In the genomic region with DNA sequence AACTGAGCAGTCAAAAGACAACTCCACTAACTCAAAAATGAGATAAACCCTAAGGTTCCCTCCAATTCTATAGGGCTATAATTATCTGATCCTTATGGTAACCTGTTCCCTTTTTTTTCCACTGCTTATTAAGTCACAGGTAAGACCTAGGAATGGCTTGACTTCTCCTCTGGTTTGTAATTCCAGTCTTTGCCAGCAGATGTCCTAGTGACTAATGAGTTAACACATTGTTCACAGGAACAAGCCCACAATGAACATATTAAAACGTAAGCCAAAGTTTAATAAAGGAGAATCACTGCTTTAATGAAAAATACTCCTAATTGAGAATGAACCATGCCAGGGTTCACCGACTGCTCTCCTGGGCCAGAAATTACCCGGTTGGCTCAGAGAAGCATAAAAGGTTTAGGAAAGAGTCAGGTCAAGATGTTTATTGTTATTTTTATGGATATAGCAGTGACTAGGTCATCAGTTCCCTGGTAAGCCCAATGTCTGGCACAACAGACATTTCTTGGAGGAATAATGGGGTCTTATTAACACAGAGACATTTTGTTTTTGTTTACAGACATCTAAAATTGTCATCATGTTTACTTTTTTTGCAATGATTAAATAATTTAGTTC, we compare ENCODE assay signal across 8 cellular contexts.
DNase-seq lines count a peak whose midpoint lies in the region; TF ChIP-seq lines count a peak whose summit lies in the region.

No MANE protein-coding gene starts in this region.

- intact Hi-C loops in A673 (cut with micrococcal nuclease; ENCODE audit: unreplicated experiment): loop anchor here (1.0 kb wide), 1 partner anchor 209 kb away; no protein-coding TSS in a partner anchor
- intact Hi-C loops in dorsolateral prefrontal cortex (cut with DNase I): loop anchor here (5.0 to 10.0 kb wide), 2 partner anchors 118 to 475 kb away; a partner anchor contains a TSS

- H3K9me3 ChIP-seq in A673 (ENCODE audit: low read depth, low read length, poor library complexity, severe bottlenecking): no peaks in the 10 kb centered on the region
- no peaks in the 10 kb centered on the region for H3K9me3 ChIP-seq in SU-DHL-6 (ENCODE audit: insufficient read depth, low read length)

- H3K79me2 ChIP-seq in SU-DHL-6 (ENCODE audit: insufficient read depth, low read length): no peaks in the 10 kb centered on the region

- H3K4me1 Mint-ChIP-seq in HFFc6 (ENCODE audit: low read depth) (no peaks in the 10 kb centered on the region; the same call in 1 of the 2 replicates), mesothelial cell of epicardium (peaks cover 2% of the 10 kb centered on the region)

- peak; percentile 66 for DNase-seq in A673 (ENCODE audit: low spot score)
- peak; percentile 38 for DNase-seq in GM03348 (ENCODE audit: low spot score)
- DNase-seq in HFFc6: peak; percentile 57
- DNase-seq in NCI-H1105 treated with DMSO at 0.1 percent for 48 hours (lab: John Stamatoyannopoulos, UW): peak; percentile 72
- peak in 2 of 10 donors; percentile 7 to 55 for DNase-seq in dorsolateral prefrontal cortex
- DNase-seq in mesothelial cell of epicardium (ENCODE audit: low spot score in 2 of 2, unreplicated experiment in 2 of 2): no peak
- DNase-seq in HuH-7 (ENCODE audit: low spot score): no peak

- no peak overlapping the region for H2AFZ ChIP-seq in SU-DHL-6 (ENCODE audit: low read depth, low read length, severe bottlenecking)

- no peaks in the 10 kb centered on the region for H3K9me2 ChIP-seq in SU-DHL-6 (replicated peaks; ENCODE audit: insufficient read depth, low read length)

- H3K4me3 Mint-ChIP-seq in HFFc6: no peak overlapping the region
- H3K4me3 Mint-ChIP-seq in mesothelial cell of epicardium: no peak overlapping the region

- H3K4me3 ChIP-seq in A673 (ENCODE audit: low read depth, low read length, poor library complexity, severe bottlenecking) (no peak overlapping the region), SU-DHL-6 (ENCODE audit: insufficient read depth, low read length, poor library complexity, severe bottlenecking) (no peak overlapping the region), dorsolateral prefrontal cortex (peak overlapping the region in 2 of 59 donors; percentile 15 to 21)

- H3K27ac ChIP-seq in A673 (ENCODE audit: low read depth, low read length, poor library complexity, severe bottlenecking) (no peak overlapping the region), SU-DHL-6 (ENCODE audit: low read depth, low read length) (no peak overlapping the region), dorsolateral prefrontal cortex (peak overlapping the region in 34 of 59 donors; percentile 3 to 91 (median 44))

- no peaks in the 10 kb centered on the region for H3F3A ChIP-seq in SU-DHL-6 (ENCODE audit: insufficient read depth)

- H3K9me3 Mint-ChIP-seq in HFFc6 (no peaks in the 10 kb centered on the region), mesothelial cell of epicardium (no peaks in the 10 kb centered on the region)

- H3K9ac ChIP-seq in SU-DHL-6 (ENCODE audit: low read length): no peak overlapping the region

- POLR2A ChIA-PET in A673 (lab: Charles Lee; ENCODE audit: low non-redundant PET): no interaction called here

- CTCF ChIA-PET in A673 (lab: Charles Lee): no interaction called here

- no peak overlapping the region for H3K4me2 ChIP-seq in SU-DHL-6 (ENCODE audit: low read depth, low read length, poor library complexity, severe bottlenecking)

- H3K27me3 Mint-ChIP-seq in HFFc6 (ENCODE audit: insufficient read depth): peaks cover 4% of the 10 kb centered on the region; the same call in 1 of the 2 replicates
- no peaks in the 10 kb centered on the region for H3K27me3 Mint-ChIP-seq in mesothelial cell of epicardium (ENCODE audit: low read depth)

- H3K36me3 ChIP-seq in A673 (ENCODE audit: insufficient read depth, low read length, poor library complexity, severe bottlenecking) (no peaks in the 10 kb centered on the region), SU-DHL-6 (ENCODE audit: low read length) (0 out of 2 replicates have a peak, but pooled peaks cover 2% of the 10 kb centered on the region)

- no TSS peak for BruUV-seq in A673 (replicated peaks; lab: Mats Ljungman, UMichigan)

- no peaks in the 10 kb centered on the region for H3K4me1 ChIP-seq in A673 (ENCODE audit: insufficient read depth, low read length, poor library complexity, severe bottlenecking)

- H4K20me1 ChIP-seq in SU-DHL-6 (ENCODE audit: low read depth, low read length): no peaks in the 10 kb centered on the region

- H3K36me3 Mint-ChIP-seq in HFFc6 (ENCODE audit: low read depth) (no peaks in the 10 kb centered on the region), mesothelial cell of epicardium (peaks cover 12% of the 10 kb centered on the region)

- H3K27me3 ChIP-seq in A673 (replicated peaks; ENCODE audit: insufficient read depth, low read depth, low read length, poor library complexity) (peaks cover 12% of the 10 kb centered on the region), SU-DHL-6 (ENCODE audit: low read length) (no peaks in the 10 kb centered on the region), dorsolateral prefrontal cortex (no peaks in the 10 kb centered on the region)

- peak; percentile 71 for TF ChIP-seq CTCF in A673 (conservative IDR thresholded peaks at IDR 0.05; ENCODE audit: low read depth, low read length)
- TF ChIP-seq CTCF in HFFc6 (IDR thresholded peaks at IDR 0.05): peak; percentile 83
- TF ChIP-seq CTCF in SU-DHL-6 (IDR thresholded peaks at IDR 0.05; ENCODE audit: insufficient read depth, low read length, poor library complexity, severe bottlenecking): peak; percentile 75
- peak; percentile 43 to 90 (median 80) for TF ChIP-seq CTCF in dorsolateral prefrontal cortex (IDR thresholded peaks at IDR 0.05 in 54 of 56, conservative IDR thresholded peaks at IDR 0.05 in 2 of 56; ENCODE audit: low read depth in 1 of 56, partially characterized antibody in 56 of 56)
- TF ChIP-seq CTCF in mesothelial cell of epicardium (IDR thresholded peaks at IDR 0.05; ENCODE audit: unreplicated experiment): peak; percentile 76

- H3K27ac Mint-ChIP-seq in HFFc6 (no peak overlapping the region), mesothelial cell of epicardium (no peak overlapping the region)

Comparison
In these comparisons a context has a peak if more than half of its experiments do, and no peak if none do; other contexts are left out.
1. DNase-seq: peak in A673 (single experiment), GM03348 (single experiment), HFFc6 (single experiment) and NCI-H1105 treated with DMSO at 0.1 percent for 48 hours (single experiment); none in mesothelial cell of epicardium (0 of 2) and HuH-7 (single experiment).
2. H3K27ac ChIP-seq: peak in dorsolateral prefrontal cortex (34 of 59); none in A673 (single experiment) and SU-DHL-6 (single experiment).
3. Peak in every context shown above with its lines, with median percentiles within 50 percentile points of each other: CTCF ChIP-seq.